1 cellular context compared by ENCODE assay signal in genomic region chr5:142973932-142974331, GRCh38.
TF ChIP-seq lines count a peak whose summit lies in the region.

No MANE protein-coding gene starts in this region.

TF ChIP-seq in IMR-90, 13 proteins besides CTCF, POLR2A, EP300 and RAD21 (continued from another document):
- TF ChIP-seq USF2 (IDR thresholded peaks at IDR 0.05; ENCODE audit: low read depth, low read length) (no peak), BHLHE40 (IDR thresholded peaks at IDR 0.05; ENCODE audit: low read depth, low read length) (no peak), FOS (IDR thresholded peaks at IDR 0.05; ENCODE audit: low read depth, low read length) (no peak)
